ENCODE assay signal across 22 cellular contexts in genomic region chr1:24948072-24948827, GRCh38. TPM values are rescaled to one million over a fixed set of nuclear protein-coding genes. Genes with fewer than 3 reads are reported as not detected.
DNase-seq lines count a peak whose midpoint lies in the region; ATAC-seq and TF ChIP-seq lines count a peak whose summit lies in the region.
"Had no signal": no experiment of that assay in that cellular context is flagged by ENCODE, and none has a peak within 500 bp of the region (broad histone marks: within the 10 kb centered on the region; RNA-seq: fewer than 3 reads in every experiment).

No MANE protein-coding gene starts in this region.

- DNase-seq in T-helper 2 cell treated with Interferon-gamma antibody and Interleukin-4, amounts not matched to agents 5 μg/mL and 100 μg/mL, for 36 hours (ENCODE audit: low spot score) = no peak
- no peak for DNase-seq in T-helper 2 cell
- DNase-seq in GM13977 (ENCODE audit: low spot score) = no peak
- DNase-seq in T-helper 17 cell = no peak
- DNase-seq in naive B cell = no peak
- DNase-seq in endothelial cell (ENCODE audit: low spot score) = no peak
- DNase-seq: activated effector memory CD4-positive, alpha-beta T cell treated with anti-CD3 and anti-CD28 coated beads, Interleukin-2, amount 50 U/mL, for 16 hours; CD4-positive, alpha-beta memory T cell; effector CD8-positive, alpha-beta T cell; H7; Kasumi-1; NCI-H1694 treated with DMSO at 0.1 percent for 48 hours; NCI-H510A; stimulated activated CD4-positive, alpha-beta T cell treated with anti-CD3 and anti-CD28 coated beads, Interleukin-1b, Interleukin-23, amount 100 ng/mL, for 48 hours; upper lobe of right lung had no signal

- peak; percentile 27 for TF ChIP-seq CTCF in GM13977 (IDR thresholded peaks at IDR 0.05; ENCODE audit: extremely low read depth, insufficient read depth, missing control alignments)
- TF ChIP-seq CTCF in endothelial cell (IDR thresholded peaks at IDR 0.05; ENCODE audit: unreplicated experiment) = no peak

- H3K4me3 Mint-ChIP-seq in T-helper 2 cell treated with Interferon-gamma antibody and Interleukin-4, amounts not matched to agents 5 μg/mL and 100 μg/mL, for 36 hours = no peak overlapping the region
- H3K4me3 Mint-ChIP-seq in T-helper 17 cell (peak overlapping the region; percentile 3), naive B cell (no peak overlapping the region), endothelial cell (ENCODE audit: unreplicated experiment) (no peak overlapping the region)
- H3K4me3 Mint-ChIP-seq: CD4-positive, alpha-beta memory T cell; neural crest cell had no signal

- H3K4me1 Mint-ChIP-seq in T-helper 2 cell treated with Interferon-gamma antibody and Interleukin-4, amounts not matched to agents 5 μg/mL and 100 μg/mL, for 36 hours (ENCODE audit: low read depth) = peaks cover 53% of the 10 kb centered on the region
- H3K4me1 Mint-ChIP-seq in T-helper 17 cell (peaks cover 18% of the 10 kb centered on the region), naive B cell (peaks cover 12 to 38% (median 19%) of the 10 kb centered on the region in 3 donors), endothelial cell (ENCODE audit: unreplicated experiment) (no peaks in the 10 kb centered on the region)

- H3K27me3 Mint-ChIP-seq in T-helper 2 cell treated with Interferon-gamma antibody and Interleukin-4, amounts not matched to agents 5 μg/mL and 100 μg/mL, for 36 hours (ENCODE audit: low read depth) = no peaks in the 10 kb centered on the region
- H3K27me3 Mint-ChIP-seq in T-helper 17 cell (no peaks in the 10 kb centered on the region), naive B cell (no peaks in the 10 kb centered on the region), endothelial cell (ENCODE audit: unreplicated experiment) (peaks cover 12% of the 10 kb centered on the region)
- H3K27me3 Mint-ChIP-seq: CD4-positive, alpha-beta memory T cell had no signal

- H3K36me3 Mint-ChIP-seq in T-helper 2 cell treated with Interferon-gamma antibody and Interleukin-4, amounts not matched to agents 5 μg/mL and 100 μg/mL, for 36 hours (ENCODE audit: low read depth) = peaks cover 35% of the 10 kb centered on the region
- H3K36me3 Mint-ChIP-seq in T-helper 17 cell (ENCODE audit: low read depth) (no peaks in the 10 kb centered on the region), naive B cell (no peaks in the 10 kb centered on the region), endothelial cell (ENCODE audit: low read depth, unreplicated experiment) (no peaks in the 10 kb centered on the region)
- H3K36me3 Mint-ChIP-seq: CD4-positive, alpha-beta memory T cell had no signal

- no peak for ATAC-seq in T-helper 17 cell
- peak; percentile 52 to 64 for ATAC-seq in naive B cell (ENCODE audit: low read depth in 2 of 2)
- no peak for ATAC-seq in GM18867 (IDR thresholded peaks at IDR 0.05; ENCODE audit: unreplicated experiment)
- ATAC-seq in HG03039 (IDR thresholded peaks at IDR 0.05; ENCODE audit: unreplicated experiment) = no peak
- ATAC-seq: right cardiac atrium, upper lobe of right lung had no signal

- no peaks in the 10 kb centered on the region for H3K9me3 ChIP-seq in T-helper 17 cell (ENCODE audit: control insufficient read depth, low read length, poor library complexity, severe bottlenecking)
- H3K9me3 ChIP-seq: breast epithelium, upper lobe of right lung had no signal

- H3K9me3 Mint-ChIP-seq in T-helper 2 cell treated with Interferon-gamma antibody and Interleukin-4, amounts not matched to agents 5 μg/mL and 100 μg/mL, for 36 hours = no peaks in the 10 kb centered on the region
- H3K9me3 Mint-ChIP-seq in naive B cell = no peaks in the 10 kb centered on the region
- H3K9me3 Mint-ChIP-seq in endothelial cell (ENCODE audit: unreplicated experiment) = no peaks in the 10 kb centered on the region
- H3K9me3 Mint-ChIP-seq: CD4-positive, alpha-beta memory T cell; neural crest cell had no signal

- in situ Hi-C loops in GM13977 (cut with MboI; ENCODE audit: low pct_unique_long_range_greater_than_20kb, low sequenced_read_pairs, unreplicated experiment) = no loop called here

- peak overlapping the region; percentile 55 for H3K27ac Mint-ChIP-seq in T-helper 2 cell treated with Interferon-gamma antibody and Interleukin-4, amounts not matched to agents 5 μg/mL and 100 μg/mL, for 36 hours
- H3K27ac Mint-ChIP-seq in T-helper 17 cell (peak overlapping the region; percentile 21), naive B cell (peak overlapping the region in 2 of 6 donors; percentile 58 to 69), endothelial cell (ENCODE audit: unreplicated experiment) (no peak overlapping the region)

RNA-seq across cellular contexts. Expression of gene RUNX3, which starts 18.2 kb away (rescaled TPM):
- total RNA-seq in T-helper 17 cell (100 to 1,000 TPM; 186 to 243 TPM), endothelial cell (ENCODE audit: unreplicated experiment) (1.8 TPM)
- polyA plus RNA-seq in naive B cell (ENCODE audit: low read depth in 6 of 6) = 10 to 100 TPM; 14.7 to 28.7 (median 18.2) TPM
- total RNA-seq: A172, fibroblast of villous mesenchyme had no signal

Comparison
In these comparisons a context has a peak if more than half of its experiments do, and no peak if none do; other contexts are left out.
1. ATAC-seq: peak in naive B cell (2 of 2); none in T-helper 17 cell (single experiment), GM18867 (single experiment) and HG03039 (single experiment).
2. RNA of gene RUNX3, which starts 18.2 kb away (total RNA-seq): 186 to 243 TPM in T-helper 17 cell; 1.8 TPM in endothelial cell (single experiment); every median in the first group is over 10 times any median in the second.